Comparison of ENCODE assay signal across 1 cellular context in the genomic region with DNA sequence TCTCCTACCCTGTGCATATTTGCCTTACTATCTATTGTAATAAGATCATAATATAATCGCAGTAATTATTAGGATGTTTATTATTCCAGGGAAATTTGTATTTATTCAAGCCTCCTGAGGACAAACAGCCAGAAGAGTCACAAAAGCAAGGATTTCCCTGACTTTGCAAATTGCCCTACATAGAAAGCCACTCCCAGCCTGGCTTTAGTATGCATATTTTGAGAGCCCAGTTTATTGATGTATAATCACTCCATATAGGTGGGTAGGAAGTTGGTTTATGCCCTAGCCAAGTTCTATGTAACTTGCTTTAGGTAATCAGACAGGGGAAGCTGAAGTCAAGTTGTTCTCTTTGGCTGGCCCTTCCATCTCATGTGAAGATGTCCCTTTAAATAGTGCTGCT.
TF ChIP-seq lines count a peak whose summit lies in the region.

No MANE protein-coding gene starts in this region.

TF ChIP-seq in K562, 482 proteins besides CTCF, POLR2A, EP300 and RAD21 (continued from another document):
- TF ChIP-seq, protein P1, sequence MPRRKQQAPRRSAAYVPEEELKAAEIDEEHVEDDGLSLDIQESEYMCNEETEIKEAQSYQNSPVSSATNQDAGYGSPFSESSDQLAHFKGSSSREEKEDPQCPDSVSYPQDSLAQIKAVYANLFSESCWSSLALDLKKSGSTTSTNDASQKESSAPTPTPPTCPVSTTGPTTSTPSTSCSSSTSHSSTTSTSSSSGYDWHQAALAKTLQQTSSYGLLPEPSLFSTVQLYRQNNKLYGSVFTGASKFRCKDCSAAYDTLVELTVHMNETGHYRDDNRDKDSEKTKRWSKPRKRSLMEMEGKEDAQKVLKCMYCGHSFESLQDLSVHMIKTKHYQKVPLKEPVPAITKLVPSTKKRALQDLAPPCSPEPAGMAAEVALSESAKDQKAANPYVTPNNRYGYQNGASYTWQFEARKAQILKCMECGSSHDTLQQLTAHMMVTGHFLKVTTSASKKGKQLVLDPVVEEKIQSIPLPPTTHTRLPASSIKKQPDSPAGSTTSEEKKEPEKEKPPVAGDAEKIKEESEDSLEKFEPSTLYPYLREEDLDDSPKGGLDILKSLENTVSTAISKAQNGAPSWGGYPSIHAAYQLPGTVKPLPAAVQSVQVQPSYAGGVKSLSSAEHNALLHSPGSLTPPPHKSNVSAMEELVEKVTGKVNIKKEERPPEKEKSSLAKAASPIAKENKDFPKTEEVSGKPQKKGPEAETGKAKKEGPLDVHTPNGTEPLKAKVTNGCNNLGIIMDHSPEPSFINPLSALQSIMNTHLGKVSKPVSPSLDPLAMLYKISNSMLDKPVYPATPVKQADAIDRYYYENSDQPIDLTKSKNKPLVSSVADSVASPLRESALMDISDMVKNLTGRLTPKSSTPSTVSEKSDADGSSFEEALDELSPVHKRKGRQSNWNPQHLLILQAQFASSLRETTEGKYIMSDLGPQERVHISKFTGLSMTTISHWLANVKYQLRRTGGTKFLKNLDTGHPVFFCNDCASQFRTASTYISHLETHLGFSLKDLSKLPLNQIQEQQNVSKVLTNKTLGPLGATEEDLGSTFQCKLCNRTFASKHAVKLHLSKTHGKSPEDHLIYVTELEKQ (CRISPR knock-in tag; IDR thresholded peaks at IDR 0.05): no peak
- TF ChIP-seq CCAR2 (IDR thresholded peaks at IDR 0.05; ENCODE audit: low read depth, low read length): no peak
TF ChIP-seq in K562: peak in this region for 4.
